In genomic region chr5:158487156-158487555, GRCh38 we compare ENCODE assay signal across 15 cellular contexts.
"Had no signal": no experiment of that assay in that cellular context is flagged by ENCODE, and none has a peak within 500 bp of the region (broad histone marks: within the 10 kb centered on the region; RNA-seq: fewer than 3 reads in every experiment).

No MANE protein-coding gene starts in this region.

- H3K36me3 ChIP-seq: cardiac muscle cell, right lobe of liver, WERI-Rb-1 had no signal

- H3K4me3 ChIP-seq: cardiac muscle cell, dorsolateral prefrontal cortex, psoas muscle, right lobe of liver, testis had no signal

- H3K9me3 ChIP-seq: psoas muscle, right lobe of liver, testis had no signal

- H3K27me3 ChIP-seq: cardiac muscle cell, right lobe of liver, testis had no signal

- FAIRE-seq: frontal cortex, keratinocyte had no signal

- DNase-seq: activated CD4-positive, alpha-beta memory T cell treated with anti-CD3 and anti-CD28 coated beads, Interleukin-2, amount 10 ng/mL, durations not matched to agents 7 days and 5 days; activated naive CD4-positive, alpha-beta T cell treated with anti-CD3 and anti-CD28 coated beads, Interleukin-2, amount 10 ng/mL, durations not matched to agents 7 days and 5 days; activated T-cell treated with anti-CD3 and anti-CD28 coated beads, Interleukin-2, amount 50 U/mL, for 24 hours; dorsolateral prefrontal cortex; naive thymus-derived CD8-positive, alpha-beta T cell; psoas muscle; right lobe of liver; stimulated activated CD4-positive, alpha-beta T cell treated with anti-CD3 and anti-CD28 coated beads, Interleukin-1b, Interleukin-23, amount 100 ng/mL, for 48 hours; stimulated activated naive CD8-positive, alpha-beta T cell treated with anti-CD3 and anti-CD28 coated beads, Interleukin-15, amount 100 ng/mL, for 72 hours; T-helper 17 cell; testis; WERI-Rb-1 had no signal

- H3K27ac ChIP-seq: cardiac muscle cell, dorsolateral prefrontal cortex, psoas muscle, right lobe of liver, testis, WERI-Rb-1 had no signal
